Comparison of ENCODE assay signal across 8 cellular contexts in genomic region chr2:196275646-196276352, GRCh38.
DNase-seq lines count a peak whose midpoint lies in the region; ATAC-seq and TF ChIP-seq lines count a peak whose summit lies in the region.
"Had no signal": no experiment of that assay in that cellular context is flagged by ENCODE, and none has a peak within 500 bp of the region (broad histone marks: within the 10 kb centered on the region; RNA-seq: fewer than 3 reads in every experiment).

No MANE protein-coding gene starts in this region.

- intact Hi-C loops in dendritic cell treated with granulocyte-macrophage colony-stimulating factor and Interleukin-4, amounts not matched to agents 40 ng/mL and 50 ng/mL, for 4 days (cut with micrococcal nuclease), result loop anchor here (5.0 kb wide), 3 partner anchors 123 to 198 kb away; no protein-coding TSS in a partner anchor
- intact Hi-C loops in prostate gland (cut with DNase I), result loop anchor here (2.0 kb wide), 1 partner anchor 197 kb away; no protein-coding TSS in a partner anchor

- H3K79me2 ChIP-seq in smooth muscle cell (ENCODE audit: low read depth), result no peaks in the 10 kb centered on the region
- H3K79me2 ChIP-seq: parathyroid adenoma had no signal

- 87% methylated on average over 5 of the region's 5 CpGs for WGBS in smooth muscle cell (ENCODE audit: low lambda C conversion rate)
- WGBS in prostate gland, result 82% methylated on average over 5 of the region's 5 CpGs

- peak overlapping the region; percentile 69 for H3K27ac ChIP-seq in smooth muscle cell (ENCODE audit: low read depth)
- no peak overlapping the region for H3K27ac ChIP-seq in prostate gland
- H3K27ac ChIP-seq: parathyroid adenoma had no signal

- no peaks in the 10 kb centered on the region for H3K9me3 ChIP-seq in smooth muscle cell (replicated peaks; ENCODE audit: low read depth)
- no peaks in the 10 kb centered on the region for H3K9me3 ChIP-seq in prostate gland

- H3K4me1 Mint-ChIP-seq in dendritic cell treated with granulocyte-macrophage colony-stimulating factor and Interleukin-4, amounts not matched to agents 40 ng/mL and 50 ng/mL, for 4 days (ENCODE audit: low read depth), result peaks cover 25% of the 10 kb centered on the region

- no peaks in the 10 kb centered on the region for H3F3A ChIP-seq in smooth muscle cell (ENCODE audit: low read depth)

- no peak for TF ChIP-seq POLR2A in prostate gland (IDR thresholded peaks at IDR 0.05)

- peaks cover 19% of the 10 kb centered on the region for H3K4me1 ChIP-seq in smooth muscle cell (ENCODE audit: low read depth)
- H3K4me1 ChIP-seq in prostate gland (replicated peaks), result no peaks in the 10 kb centered on the region
- H3K4me1 ChIP-seq: parathyroid adenoma had no signal

- H3K27me3 Mint-ChIP-seq in dendritic cell treated with granulocyte-macrophage colony-stimulating factor and Interleukin-4, amounts not matched to agents 40 ng/mL and 50 ng/mL, for 4 days, result peaks cover 2% of the 10 kb centered on the region

- no peaks in the 10 kb centered on the region for H4K20me1 ChIP-seq in smooth muscle cell (ENCODE audit: low read depth)

- H3K9me3 Mint-ChIP-seq in dendritic cell treated with granulocyte-macrophage colony-stimulating factor and Interleukin-4, amounts not matched to agents 40 ng/mL and 50 ng/mL, for 4 days, result no peaks in the 10 kb centered on the region

- DNase-seq in NCI-H146 (lab: John Stamatoyannopoulos, UW), result peak; percentile 26
- DNase-seq in smooth muscle cell (lab: John Stamatoyannopoulos, UW; ENCODE audit: unreplicated experiment), result no peak
- no peak for DNase-seq in C1 segment of cervical spinal cord (lab: John Stamatoyannopoulos, UW)
- no peak for DNase-seq in SHP77 treated with DMSO at 0.1 percent for 48 hours (lab: John Stamatoyannopoulos, UW)
- no peak for DNase-seq in prostate gland (ENCODE audit: low spot score)

- H3K27me3 ChIP-seq in smooth muscle cell (ENCODE audit: low read depth) (no peaks in the 10 kb centered on the region), prostate gland (replicated peaks; ENCODE audit: insufficient read depth) (no peaks in the 10 kb centered on the region)

- TF ChIP-seq CTCF in smooth muscle cell (IDR thresholded peaks at IDR 0.05; ENCODE audit: borderline replicate concordance, insufficient read depth, poor library complexity, severe bottlenecking) (no peak), prostate gland (IDR thresholded peaks at IDR 0.05) (no peak)

- no peak overlapping the region for H2AFZ ChIP-seq in smooth muscle cell (ENCODE audit: low read depth)
- H2AFZ ChIP-seq: parathyroid adenoma had no signal

- H3K36me3 Mint-ChIP-seq in dendritic cell treated with granulocyte-macrophage colony-stimulating factor and Interleukin-4, amounts not matched to agents 40 ng/mL and 50 ng/mL, for 4 days (ENCODE audit: low read depth), result no peaks in the 10 kb centered on the region

- H3K9ac ChIP-seq in smooth muscle cell (ENCODE audit: low read depth), result no peak overlapping the region
- H3K9ac ChIP-seq: parathyroid adenoma had no signal

- H3K4me2 ChIP-seq in smooth muscle cell, result peak overlapping the region; percentile 53

- H3K36me3 ChIP-seq in smooth muscle cell (ENCODE audit: low read depth) (no peaks in the 10 kb centered on the region), prostate gland (no peaks in the 10 kb centered on the region)

- peak overlapping the region; percentile 69 for H3K27ac Mint-ChIP-seq in dendritic cell treated with granulocyte-macrophage colony-stimulating factor and Interleukin-4, amounts not matched to agents 40 ng/mL and 50 ng/mL, for 4 days

- H3K4me3 Mint-ChIP-seq in dendritic cell treated with granulocyte-macrophage colony-stimulating factor and Interleukin-4, amounts not matched to agents 40 ng/mL and 50 ng/mL, for 4 days, result no peak overlapping the region

- H3K4me3 ChIP-seq in smooth muscle cell (no peak overlapping the region), prostate gland (no peak overlapping the region)

- peak; percentile 38 for ATAC-seq in GM21737 (IDR thresholded peaks at IDR 0.05; ENCODE audit: unreplicated experiment)
